11 cellular contexts compared by ENCODE assay signal in genomic region chr19:29785955-29786589, GRCh38. TPM values are rescaled to one million over a fixed set of nuclear protein-coding genes. Genes with fewer than 3 reads are reported as not detected.
DNase-seq lines count a peak whose midpoint lies in the region; ATAC-seq and TF ChIP-seq lines count a peak whose summit lies in the region.
"Had no signal": no experiment of that assay in that cellular context is flagged by ENCODE, and none has a peak within 500 bp of the region (broad histone marks: within the 10 kb centered on the region; RNA-seq: fewer than 3 reads in every experiment).

No MANE protein-coding gene starts in this region.

- no peaks in the 10 kb centered on the region for H3K4me1 Mint-ChIP-seq in endothelial cell (ENCODE audit: unreplicated experiment)
- H3K4me1 Mint-ChIP-seq in progenitor cell of endocrine pancreas (ENCODE audit: low read depth), result peaks cover 2% of the 10 kb centered on the region

- H3K4me3 ChIP-seq in heart right ventricle, result no peak overlapping the region
- H3K4me3 ChIP-seq: esophagus muscularis mucosa had no signal

- no peaks in the 10 kb centered on the region for H3K36me3 ChIP-seq in heart right ventricle
- H3K36me3 ChIP-seq: esophagus muscularis mucosa had no signal

- H3K36me3 Mint-ChIP-seq in endothelial cell (ENCODE audit: low read depth, unreplicated experiment) (no peaks in the 10 kb centered on the region), progenitor cell of endocrine pancreas (ENCODE audit: insufficient read depth) (no peaks in the 10 kb centered on the region)
- H3K36me3 Mint-ChIP-seq: CD8-positive, alpha-beta T cell had no signal

- ATAC-seq in heart right ventricle, result no peak
- ATAC-seq in HG02885 (IDR thresholded peaks at IDR 0.05; ENCODE audit: poor library complexity, unreplicated experiment), result no peak
- ATAC-seq: CD8-positive, alpha-beta T cell had no signal

- H3K9me3 Mint-ChIP-seq in endothelial cell (ENCODE audit: unreplicated experiment) (no peaks in the 10 kb centered on the region), progenitor cell of endocrine pancreas (ENCODE audit: low read depth) (no peaks in the 10 kb centered on the region)
- H3K9me3 Mint-ChIP-seq: CD8-positive, alpha-beta T cell had no signal

- H3K27ac ChIP-seq in heart right ventricle, result no peak overlapping the region
- H3K27ac ChIP-seq: esophagus muscularis mucosa had no signal

- no peaks in the 10 kb centered on the region for H3K4me1 ChIP-seq in heart right ventricle
- H3K4me1 ChIP-seq: esophagus muscularis mucosa had no signal

- H3K27me3 ChIP-seq in heart right ventricle, result peaks cover 0 to 5% (median 0%) of the 10 kb centered on the region in 7 donors

- WGBS in heart right ventricle, 2 donors, result 56 to 59% methylated on average over 5 of the region's 5 CpGs

- no peaks in the 10 kb centered on the region for H3K9me3 ChIP-seq in heart right ventricle
- H3K9me3 ChIP-seq: esophagus muscularis mucosa had no signal

- peak; percentile 26 for TF ChIP-seq CTCF in endothelial cell (IDR thresholded peaks at IDR 0.05; ENCODE audit: unreplicated experiment)
- TF ChIP-seq CTCF in progenitor cell of endocrine pancreas (IDR thresholded peaks at IDR 0.05; ENCODE audit: unreplicated experiment), result no peak
- no peak for TF ChIP-seq CTCF in heart right ventricle (IDR thresholded peaks at IDR 0.05)

- no peak overlapping the region for H3K4me3 Mint-ChIP-seq in endothelial cell (ENCODE audit: unreplicated experiment)
- no peak overlapping the region for H3K4me3 Mint-ChIP-seq in progenitor cell of endocrine pancreas (ENCODE audit: low read depth)
- H3K4me3 Mint-ChIP-seq: CD8-positive, alpha-beta T cell had no signal

- DNase-seq in stimulated activated CD4-positive, alpha-beta T cell treated with anti-CD3 and anti-CD28 coated beads, Interleukin-15, amount 100 ng/mL, for 24 hours, result peak; percentile 38
- no peak for DNase-seq in stimulated activated CD4-positive, alpha-beta T cell treated with anti-CD3 and anti-CD28 coated beads, Interleukin-12 subunit alpha, Interleukin-12 subunit beta, amount 100 ng/mL, for 4 hours
- DNase-seq in MV-4-11 (lab: John Stamatoyannopoulos, UW) (peak; percentile 46), endothelial cell (ENCODE audit: low spot score) (no peak), T-helper 9 cell (no peak), progenitor cell of endocrine pancreas (ENCODE audit: low spot score, unreplicated experiment) (no peak), heart right ventricle (no peak)
- DNase-seq: CD8-positive, alpha-beta T cell; SHP77 had no signal

- intact Hi-C loops in heart right ventricle (cut with DNase I), result no loop called here

- H3K27ac Mint-ChIP-seq in endothelial cell (ENCODE audit: unreplicated experiment), result no peak overlapping the region
- H3K27ac Mint-ChIP-seq in progenitor cell of endocrine pancreas, result no peak overlapping the region
- H3K27ac Mint-ChIP-seq: CD8-positive, alpha-beta T cell had no signal

- H3K27me3 Mint-ChIP-seq in endothelial cell (ENCODE audit: unreplicated experiment), result peaks cover 4% of the 10 kb centered on the region
- peaks cover under 1% of the 10 kb centered on the region for H3K27me3 Mint-ChIP-seq in progenitor cell of endocrine pancreas

RNA-seq across cellular contexts. Expression of gene CCNE1, which starts 25.7 kb away (rescaled TPM):
- total RNA-seq in endothelial cell (ENCODE audit: unreplicated experiment), result 2.3 TPM
- total RNA-seq in progenitor cell of endocrine pancreas, result 16.5 and 18.4 TPM in 2 replicates
- total RNA-seq in heart right ventricle, result 1 to 10 TPM; 1.4 to 4.0 (median 2.7) TPM
- polyA plus RNA-seq in heart right ventricle, result 1 to 10 TPM; 1.8 to 2.1 TPM

Comparison
In these comparisons a context has a peak if more than half of its experiments do, and no peak if none do; other contexts are left out.
1. DNase-seq: peak in stimulated activated CD4-positive, alpha-beta T cell treated with anti-CD3 and anti-CD28 coated beads, Interleukin-15, amount 100 ng/mL, for 24 hours (single experiment) and MV-4-11 (single experiment); none in stimulated activated CD4-positive, alpha-beta T cell treated with anti-CD3 and anti-CD28 coated beads, Interleukin-12 subunit alpha, Interleukin-12 subunit beta, amount 100 ng/mL, for 4 hours (single experiment), endothelial cell (single experiment), T-helper 9 cell (single experiment), progenitor cell of endocrine pancreas (single experiment) and heart right ventricle (0 of 2).